36 cellular contexts compared by ENCODE assay signal in the genomic region with DNA sequence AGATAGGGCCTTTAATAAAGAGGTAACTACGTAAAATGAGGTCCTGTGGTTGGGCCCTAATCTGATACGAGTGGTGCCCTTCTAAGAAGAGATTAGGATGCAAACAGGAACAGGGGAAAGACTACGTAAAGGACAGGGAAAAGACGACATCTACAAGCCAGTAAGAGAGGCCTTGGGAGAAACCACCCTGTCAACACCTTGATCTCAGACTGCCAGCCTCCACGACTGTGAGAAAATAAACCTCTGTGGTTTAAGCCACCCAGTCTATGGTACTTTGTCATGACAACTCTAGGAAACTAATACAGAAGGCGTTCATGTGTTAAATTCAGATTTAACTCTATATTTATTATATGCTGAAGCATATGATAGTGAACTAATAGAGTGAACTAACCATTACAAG.
"Had no signal": no experiment of that assay in that cellular context is flagged by ENCODE, and none has a peak within 500 bp of the region (broad histone marks: within the 10 kb centered on the region; RNA-seq: fewer than 3 reads in every experiment).

No MANE protein-coding gene starts in this region.

- H3K9me3 Mint-ChIP-seq: activated B cell treated with CpG ODN at 0.5 μM for 24 hours; activated CD4-positive, alpha-beta memory T cell treated with anti-CD3 and anti-CD28 coated beads for 36 hours; activated CD8-positive, alpha-beta T cell treated with anti-CD3 and anti-CD28 coated beads for 36 hours; activated naive CD8-positive, alpha-beta T cell treated with anti-CD3 and anti-CD28 coated beads for 36 hours; activated T-cell treated with anti-CD3 and anti-CD28 coated beads, Interleukin-2, amount 50 U/mL, for 4 hours; activated T-cell treated with anti-CD3 and anti-CD28 coated beads, Interleukin-2, amount 50 U/mL, for 72 hours; activated T-helper 1 cell treated with anti-CD3 and anti-CD28 coated beads, Interleukin-12 subunit alpha, Interleukin-12 subunit beta, Interleukin-2, Interleukin-4 antibody, amounts not matched to agents 30 ng/mL and 10 ng/mL and 1 ng/mL, durations not matched to agents 14 hours and 24 hours and 36 hours; activated T-helper 17 cell treated with anti-CD3 and anti-CD28 coated beads, Interleukin-2, amount 50 U/mL, for 72 hours; T-helper 1 cell treated with Interleukin-12 subunit alpha and Interleukin-12 subunit beta and Interleukin-4 antibody, amounts not matched to agents 30 μg/mL and 1 μg/mL, for 36 hours; T-helper 2 cell treated with Interferon-gamma antibody and Interleukin-4, amounts not matched to agents 5 μg/mL and 100 μg/mL, for 36 hours had no signal

- H3K27me3 Mint-ChIP-seq: activated B cell treated with CpG ODN at 0.5 μM for 24 hours; activated CD4-positive, alpha-beta memory T cell treated with anti-CD3 and anti-CD28 coated beads for 36 hours; activated naive CD8-positive, alpha-beta T cell treated with anti-CD3 and anti-CD28 coated beads for 36 hours had no signal

- FAIRE-seq: astrocyte, TTC549 had no signal

- H3K4me3 Mint-ChIP-seq: activated B cell treated with CpG ODN at 0.5 μM for 24 hours; activated CD4-positive, alpha-beta memory T cell treated with anti-CD3 and anti-CD28 coated beads for 36 hours; activated CD8-positive, alpha-beta T cell treated with anti-CD3 and anti-CD28 coated beads for 36 hours; activated naive CD4-positive, alpha-beta T cell treated with anti-CD3 and anti-CD28 coated beads for 36 hours; activated naive CD8-positive, alpha-beta T cell treated with anti-CD3 and anti-CD28 coated beads for 36 hours; activated T-cell treated with anti-CD3 and anti-CD28 coated beads, Interleukin-2, amount 50 U/mL, for 4 hours; activated T-cell treated with anti-CD3 and anti-CD28 coated beads, Interleukin-2, amount 50 U/mL, for 72 hours; activated T-helper 1 cell treated with anti-CD3 and anti-CD28 coated beads, Interleukin-12 subunit alpha, Interleukin-12 subunit beta, Interleukin-2, Interleukin-4 antibody, amounts not matched to agents 30 ng/mL and 10 ng/mL and 1 ng/mL, durations not matched to agents 14 hours and 24 hours and 36 hours; activated T-helper 17 cell treated with anti-CD3 and anti-CD28 coated beads, Interleukin-2, amount 50 U/mL, for 72 hours; T-helper 1 cell treated with Interleukin-12 subunit alpha and Interleukin-12 subunit beta and Interleukin-4 antibody, amounts not matched to agents 30 μg/mL and 1 μg/mL, for 36 hours; T-helper 2 cell treated with Interferon-gamma antibody and Interleukin-4, amounts not matched to agents 5 μg/mL and 100 μg/mL, for 36 hours had no signal

- H3K27me3 ChIP-seq: adrenal gland, body of pancreas, brain microvascular endothelial cell, breast epithelium had no signal

- H3K9me3 ChIP-seq: adrenal gland, body of pancreas, breast epithelium had no signal

- ATAC-seq: activated CD8-positive, alpha-beta T cell treated with anti-CD3 and anti-CD28 coated beads for 36 hours; activated naive CD4-positive, alpha-beta T cell treated with anti-CD3 and anti-CD28 coated beads, Interleukin-2, amount 50 U/mL, for 72 hours; activated T-cell treated with anti-CD3 and anti-CD28 coated beads, Interleukin-2, amount 50 U/mL, for 4 hours; activated T-cell treated with anti-CD3 and anti-CD28 coated beads, Interleukin-2, amount 50 U/mL, for 72 hours; activated T-helper 17 cell treated with anti-CD3 and anti-CD28 coated beads, Interleukin-2, amount 50 U/mL, for 72 hours; body of pancreas had no signal

- H3K27ac Mint-ChIP-seq: activated B cell treated with CpG ODN at 0.5 μM for 24 hours; activated CD4-positive, alpha-beta memory T cell treated with anti-CD3 and anti-CD28 coated beads for 36 hours; activated CD8-positive, alpha-beta T cell treated with anti-CD3 and anti-CD28 coated beads for 36 hours; activated naive CD4-positive, alpha-beta T cell treated with anti-CD3 and anti-CD28 coated beads for 36 hours; activated naive CD4-positive, alpha-beta T cell treated with anti-CD3 and anti-CD28 coated beads, Interleukin-2, amount 50 U/mL, for 72 hours; activated naive CD8-positive, alpha-beta T cell treated with anti-CD3 and anti-CD28 coated beads for 36 hours; activated T-cell treated with anti-CD3 and anti-CD28 coated beads, Interleukin-2, amount 50 U/mL, for 72 hours; activated T-helper 1 cell treated with anti-CD3 and anti-CD28 coated beads, Interleukin-12 subunit alpha, Interleukin-12 subunit beta, Interleukin-2, Interleukin-4 antibody, amounts not matched to agents 30 ng/mL and 10 ng/mL and 1 ng/mL, durations not matched to agents 14 hours and 24 hours and 36 hours; activated T-helper 17 cell treated with anti-CD3 and anti-CD28 coated beads, Interleukin-2, amount 50 U/mL, for 72 hours; T-helper 1 cell treated with Interleukin-12 subunit alpha and Interleukin-12 subunit beta and Interleukin-4 antibody, amounts not matched to agents 30 μg/mL and 1 μg/mL, for 36 hours; T-helper 2 cell treated with Interferon-gamma antibody and Interleukin-4, amounts not matched to agents 5 μg/mL and 100 μg/mL, for 36 hours had no signal

- H3K27ac ChIP-seq: adrenal gland, brain microvascular endothelial cell, breast epithelium, VCaP had no signal

- H3K4me3 ChIP-seq: adrenal gland, body of pancreas, breast epithelium had no signal

- DNase-seq: activated B cell treated with CpG ODN at 0.5 μM for 24 hours; activated CD4-positive, alpha-beta memory T cell treated with anti-CD3 and anti-CD28 coated beads for 36 hours; activated CD4-positive, alpha-beta T cell treated with anti-CD3 and anti-CD28 coated beads for 4 hours; activated CD4-positive, alpha-beta T cell treated with anti-CD3 and anti-CD28 coated beads, Interleukin-2, amount 50 U/mL, for 1 hour; activated CD4-positive, alpha-beta T cell treated with anti-CD3 and anti-CD28 coated beads, Interleukin-2, amount 50 U/mL, for 4 hours; activated CD4-positive, CD25-positive, alpha-beta regulatory T cell treated with anti-CD3 and anti-CD28 coated beads, Interleukin-2, amount 50 U/mL, for 72 hours; activated CD8-positive, alpha-beta memory T cell treated with anti-CD3 and anti-CD28 coated beads, Interleukin-2, amount 50 U/mL, for 4 hours; activated CD8-positive, alpha-beta T cell treated with anti-CD3 and anti-CD28 coated beads for 36 hours; activated effector memory CD4-positive, alpha-beta T cell treated with anti-CD3 and anti-CD28 coated beads, Interleukin-2, amount 50 U/mL, for 16 hours; activated gamma-delta T cell treated with Interleukin-2 at 50 U/mL for 16 hours; activated naive CD4-positive, alpha-beta T cell; activated naive CD4-positive, alpha-beta T cell treated with anti-CD3 and anti-CD28 coated beads for 36 hours; activated naive CD4-positive, alpha-beta T cell treated with anti-CD3 and anti-CD28 coated beads, Interleukin-2, amount 50 U/mL, for 16 hours; activated naive CD8-positive, alpha-beta T cell treated with anti-CD3 and anti-CD28 coated beads for 36 hours; activated T-cell treated with anti-CD3 and anti-CD28 coated beads for 4 hours; activated T-cell treated with anti-CD3 and anti-CD28 coated beads, Interleukin-2, amount 50 U/mL, for 1 hour; activated T-cell treated with anti-CD3 and anti-CD28 coated beads, Interleukin-2, amount 50 U/mL, for 4 hours; activated T-cell treated with anti-CD3 and anti-CD28 coated beads, Interleukin-2, amount 50 U/mL, for 72 hours; adrenal gland; amniotic stem cell; aorta; body of pancreas; brain microvascular endothelial cell; central memory CD4-positive, alpha-beta T cell; T-helper 1 cell; T-helper 2 cell; T-helper 9 cell had no signal

- H3K36me3 ChIP-seq: adrenal gland, brain microvascular endothelial cell, breast epithelium had no signal

- H3K4me1 ChIP-seq: adrenal gland, breast epithelium had no signal

- H3K4me1 Mint-ChIP-seq: activated B cell treated with CpG ODN at 0.5 μM for 24 hours; activated naive CD8-positive, alpha-beta T cell treated with anti-CD3 and anti-CD28 coated beads for 36 hours; activated T-helper 17 cell treated with anti-CD3 and anti-CD28 coated beads, Interleukin-2, amount 50 U/mL, for 72 hours had no signal

- H3K36me3 Mint-ChIP-seq: activated CD4-positive, alpha-beta memory T cell treated with anti-CD3 and anti-CD28 coated beads for 36 hours; activated naive CD4-positive, alpha-beta T cell treated with anti-CD3 and anti-CD28 coated beads, Interleukin-2, amount 50 U/mL, for 72 hours; activated naive CD8-positive, alpha-beta T cell treated with anti-CD3 and anti-CD28 coated beads for 36 hours had no signal
